ENCODE assay signal across 22 cellular contexts in the genomic region with DNA sequence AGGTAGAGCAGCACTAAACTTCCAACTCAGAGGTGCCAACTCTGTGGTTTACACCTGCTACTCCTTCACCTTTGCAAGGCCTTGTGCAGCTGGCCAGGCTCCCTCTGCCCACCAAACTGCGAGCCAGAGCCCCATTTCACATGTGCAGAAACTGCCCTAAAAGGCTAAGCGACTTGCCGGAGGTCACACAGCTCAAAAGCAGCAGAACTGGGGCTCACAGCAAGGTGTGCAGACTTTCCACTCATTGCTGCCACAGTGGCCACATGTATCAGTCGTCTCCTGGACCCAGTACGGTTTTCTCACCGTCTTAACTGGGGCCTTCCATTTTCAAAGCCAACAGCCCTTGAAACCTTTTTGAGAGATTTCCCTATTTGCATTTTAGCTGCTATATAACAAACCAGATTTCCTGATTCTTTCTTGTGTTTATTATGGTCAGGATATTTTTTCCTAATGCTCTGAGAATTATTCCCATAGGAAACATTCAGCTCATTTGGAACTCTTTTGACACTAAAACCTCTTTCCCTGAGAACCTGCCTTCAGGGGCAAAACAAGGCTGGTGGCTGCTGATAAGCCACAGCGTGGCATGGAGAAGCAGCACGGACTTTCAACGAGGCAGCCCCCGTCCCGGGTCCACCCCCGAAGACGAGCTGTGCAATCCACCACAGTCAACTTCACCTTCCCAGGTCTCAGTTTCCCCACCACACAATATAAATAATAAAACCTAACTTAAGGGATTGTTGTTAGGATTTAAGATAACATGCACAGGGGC. TPM values are rescaled to one million over a fixed set of nuclear protein-coding genes. Genes with fewer than 3 reads are reported as not detected.
DNase-seq lines count a peak whose midpoint lies in the region; ATAC-seq and TF ChIP-seq lines count a peak whose summit lies in the region.
"Had no signal": no experiment of that assay in that cellular context is flagged by ENCODE, and none has a peak within 500 bp of the region (broad histone marks: within the 10 kb centered on the region; RNA-seq: fewer than 3 reads in every experiment).

No MANE protein-coding gene starts in this region.

- no peak overlapping the region for H2BK120ac ChIP-seq in mesendoderm (ENCODE audit: low read depth, low read length)

- H3K27ac ChIP-seq in SK-N-SH (ENCODE audit: low read depth in 2 of 2, low read length in 1 of 2) = no peak overlapping the region
- peak overlapping the region; percentile 69 to 85 for H3K27ac ChIP-seq in ascending aorta
- no peak overlapping the region for H3K27ac ChIP-seq in mesendoderm (ENCODE audit: low read depth, low read length)
- peak overlapping the region; percentile 89 to 94 for H3K27ac ChIP-seq in thoracic aorta
- H3K27ac ChIP-seq: 22Rv1, body of pancreas, upper lobe of left lung had no signal

- H2AK5ac ChIP-seq in mesendoderm (ENCODE audit: low read length) = peak overlapping the region; percentile 41

- H3F3A ChIP-seq in SK-N-SH (replicated peaks; ENCODE audit: insufficient read depth) = no peaks in the 10 kb centered on the region

- H3K18ac ChIP-seq in mesendoderm (ENCODE audit: low read length) = peak overlapping the region; percentile 5

- H3K9ac ChIP-seq in SK-N-SH (no peak overlapping the region), mesendoderm (ENCODE audit: low read length) (no peak overlapping the region)

- peaks cover 7% of the 10 kb centered on the region for H3K79me1 ChIP-seq in mesendoderm (ENCODE audit: low read length)

- no peaks in the 10 kb centered on the region for H3K36me3 ChIP-seq in SK-N-SH (replicated peaks in 1 of 2; ENCODE audit: control insufficient read depth in 1 of 2, insufficient read depth in 2 of 2, low read length in 1 of 2)
- H3K36me3 ChIP-seq in ascending aorta = peaks cover 3 to 19% of the 10 kb centered on the region in 2 donors
- H3K36me3 ChIP-seq in mesendoderm (ENCODE audit: control insufficient read depth, insufficient read depth, low read length) = no peaks in the 10 kb centered on the region
- H3K36me3 ChIP-seq in thoracic aorta = peaks cover 13% of the 10 kb centered on the region
- H3K36me3 ChIP-seq: colonic mucosa, upper lobe of left lung had no signal

- H3K9me3 ChIP-seq in SK-N-SH (no peaks in the 10 kb centered on the region), ascending aorta (no peaks in the 10 kb centered on the region), thoracic aorta (no peaks in the 10 kb centered on the region)
- H3K9me3 ChIP-seq: body of pancreas, colonic mucosa, upper lobe of left lung had no signal

- H3K27me3 ChIP-seq in SK-N-SH (ENCODE audit: insufficient read depth) = no peaks in the 10 kb centered on the region; the same call in 1 of the 2 replicates
- H3K27me3 ChIP-seq in ascending aorta = no peaks in the 10 kb centered on the region
- no peaks in the 10 kb centered on the region for H3K27me3 ChIP-seq in mesendoderm (ENCODE audit: insufficient read depth, low read length, poor library complexity)
- H3K27me3 ChIP-seq in thoracic aorta (replicated peaks; ENCODE audit: insufficient read depth) = no peaks in the 10 kb centered on the region
- H3K27me3 ChIP-seq: body of pancreas, colonic mucosa, upper lobe of left lung had no signal

- POLR2A ChIA-PET in SK-N-SH (lab: Yijun Ruan, JAX) = no interaction called here

- peaks cover 0 to 21% of the 10 kb centered on the region in 2 experiments; a peak in 2 of 4 replicates for H3K4me1 ChIP-seq in SK-N-SH (ENCODE audit: control insufficient read depth in 1 of 2, insufficient read depth in 2 of 2, low read depth in 1 of 2, low read length in 1 of 2)
- H3K4me1 ChIP-seq in ascending aorta = peaks cover 27 to 80% of the 10 kb centered on the region in 2 donors
- peaks cover 11% of the 10 kb centered on the region for H3K4me1 ChIP-seq in mesendoderm (ENCODE audit: control insufficient read depth, low read depth, low read length)
- H3K4me1 ChIP-seq in thoracic aorta (ENCODE audit: control insufficient read depth in 1 of 2, low read depth in 2 of 2) = peaks cover 56 to 100% of the 10 kb centered on the region in 2 donors

- no peak overlapping the region for H3K4ac ChIP-seq in mesendoderm (ENCODE audit: low read depth, low read length)

- no peak for ATAC-seq in SK-N-SH treated with all-trans-retinoic acid at 6 μM for 48 hours
- ATAC-seq in thoracic aorta (ENCODE audit: insufficient number of reproducible peaks, low FRiP score, low read depth) = no peak
- ATAC-seq: body of pancreas; HCT116; naive thymus-derived CD8-positive, alpha-beta T cell had no signal

- intact Hi-C loops in ascending aorta (cut with DNase I) = no loop called here

- H4K20me1 ChIP-seq in SK-N-SH (ENCODE audit: insufficient read depth) = no peaks in the 10 kb centered on the region

- H2AFZ ChIP-seq in SK-N-SH (ENCODE audit: low read depth) = no peak overlapping the region

- no peak for TF ChIP-seq RAD21 in SK-N-SH (IDR thresholded peaks at IDR 0.05; ENCODE audit: low read length)

- H3K23ac ChIP-seq in mesendoderm (ENCODE audit: low read length) = no peak overlapping the region

- DNase-seq in SK-N-SH (peak; percentile 30), ascending aorta (ENCODE audit: low spot score in 2 of 2) (no peak), mesendoderm (no peak), thoracic aorta (ENCODE audit: low spot score) (no peak), HuH-7 (ENCODE audit: low spot score) (no peak), T1000 (lab: John Stamatoyannopoulos, UW) (no peak)
- no peak for DNase-seq in stimulated activated CD4-positive, alpha-beta T cell treated with anti-CD3 and anti-CD28 coated beads, Interleukin-12 subunit alpha, Interleukin-12 subunit beta, amount 100 ng/mL, for 4 hours
- DNase-seq: activated CD4-positive, alpha-beta T cell treated with anti-CD3 and anti-CD28 coated beads, Interleukin-2, amount 10 ng/mL, durations not matched to agents 7 days and 5 days; activated naive CD8-positive, alpha-beta T cell treated with anti-CD3 and anti-CD28 coated beads, Interleukin-2, amount 10 ng/mL, durations not matched to agents 7 days and 5 days; AML-193; body of pancreas; Calu3; colonic mucosa; endodermal cell; hypothalamus; naive thymus-derived CD8-positive, alpha-beta T cell; NCI-H2081 treated with DMSO at 0.1 percent for 48 hours; NK-92 treated with Interleukin-12 subunit alpha and Interleukin-12 subunit beta, amount 100 ng/mL, for 24 hours had no signal

- no peak overlapping the region for H4K8ac ChIP-seq in mesendoderm (ENCODE audit: low read depth, low read length)

- CTCF ChIA-PET in SK-N-SH (lab: Yijun Ruan, JAX) = no interaction called here

- 51% methylated on average over 13 of the region's 13 CpGs for WGBS in SK-N-SH (ENCODE audit: low lambda C conversion rate)
- no CpG with 5 or more reads among the region's 13 CpGs for WGBS in mesendoderm (ENCODE audit: extremely low coverage, insufficient coverage, low lambda C conversion rate)

- H2BK15ac ChIP-seq in mesendoderm (replicated peaks; ENCODE audit: low read depth) = no peak overlapping the region

- TF ChIP-seq EP300 in SK-N-SH (IDR thresholded peaks at IDR 0.05; ENCODE audit: borderline replicate concordance in 1 of 2, low read depth in 1 of 2, low read length in 1 of 2) = no peak

- TF ChIP-seq CTCF in SK-N-SH (IDR thresholded peaks at IDR 0.05) (no peak), ascending aorta (IDR thresholded peaks at IDR 0.05) (no peak), thoracic aorta (IDR thresholded peaks at IDR 0.05) (no peak)

- no peak overlapping the region for H3K4me3 ChIP-seq in SK-N-SH (ENCODE audit: low read depth in 2 of 2, low read length in 1 of 2)
- peak overlapping the region; percentile 23 to 37 for H3K4me3 ChIP-seq in ascending aorta
- H3K4me3 ChIP-seq in mesendoderm (ENCODE audit: low read length) = no peak overlapping the region
- H3K4me3 ChIP-seq in thoracic aorta = peak overlapping the region; percentile 20
- H3K4me3 ChIP-seq: body of pancreas, colonic mucosa, upper lobe of left lung had no signal

- H3K4me2 ChIP-seq in SK-N-SH = no peak overlapping the region
- H3K4me2 ChIP-seq in mesendoderm (ENCODE audit: low read length) = no peak overlapping the region

- no peak overlapping the region for H4K5ac ChIP-seq in mesendoderm (ENCODE audit: low read length)

- H3K79me2 ChIP-seq in SK-N-SH (ENCODE audit: insufficient read depth) = no peaks in the 10 kb centered on the region
- H3K79me2 ChIP-seq in mesendoderm (ENCODE audit: control insufficient read depth, insufficient read depth, low read length) = no peaks in the 10 kb centered on the region

- H3K56ac ChIP-seq in mesendoderm (ENCODE audit: low read length) = peak overlapping the region; percentile 47

- no peaks in the 10 kb centered on the region for H3K9me2 ChIP-seq in SK-N-SH

- peak overlapping the region; percentile 29 for H2BK5ac ChIP-seq in mesendoderm (ENCODE audit: low read length)

TF ChIP-seq in SK-N-SH, 30 proteins besides CTCF, POLR2A, EP300 and RAD21 (continues in another document):
- TF ChIP-seq GATA2 (CRISPR knock-in tag; IDR thresholded peaks at IDR 0.05) = 0 out of 2 replicates have a peak, but pooled peaks have one; percentile 22

TF ChIP-seq in SK-N-SH treated with all-trans-retinoic acid at 6 μM for 48 hours, 23 proteins besides CTCF, POLR2A, EP300 and RAD21 (continues in another document):
- no peak for TF ChIP-seq ISL1 (CRISPR knock-in tag; IDR thresholded peaks at IDR 0.05)
- TF ChIP-seq PPARA (CRISPR knock-in tag; IDR thresholded peaks at IDR 0.05; ENCODE audit: borderline replicate concordance) = no peak

RNA-seq across cellular contexts. Expression of gene SORBS1, which starts 29.9 kb away (rescaled TPM):
- 0.36 and 0.60 TPM in 2 replicates for polyA plus RNA-seq in SK-N-SH (2012; rRNA removed)
- polyA plus RNA-seq in SK-N-SH (2012; cell fraction: cytosol; rRNA removed) = 0.46 and 0.71 TPM in 2 replicates
- polyA plus RNA-seq in SK-N-SH (2012; cell fraction: nucleus; rRNA removed) = 0.55 and 0.79 TPM in 2 replicates
- total RNA-seq in ascending aorta = 416 TPM
- 30.1 TPM for polyA plus RNA-seq in mesendoderm (2013, experiment 1 of 2)
- polyA plus RNA-seq in mesendoderm (2013, experiment 2 of 2) = 30.5 TPM
- 1,000 to 10,000 TPM; 1,110 to 1,659 TPM for total RNA-seq in thoracic aorta

Comparison
In these comparisons a context has a peak if more than half of its experiments do, and no peak if none do; other contexts are left out.
1. H3K27ac ChIP-seq: peak in ascending aorta (2 of 2) and thoracic aorta (2 of 2); none in SK-N-SH (0 of 2) and mesendoderm (single experiment).
2. H3K4me3 ChIP-seq: peak in ascending aorta (2 of 2) and thoracic aorta (single experiment); none in SK-N-SH (0 of 2) and mesendoderm (single experiment).